14 cellular contexts compared by ENCODE assay signal in the genomic region with DNA sequence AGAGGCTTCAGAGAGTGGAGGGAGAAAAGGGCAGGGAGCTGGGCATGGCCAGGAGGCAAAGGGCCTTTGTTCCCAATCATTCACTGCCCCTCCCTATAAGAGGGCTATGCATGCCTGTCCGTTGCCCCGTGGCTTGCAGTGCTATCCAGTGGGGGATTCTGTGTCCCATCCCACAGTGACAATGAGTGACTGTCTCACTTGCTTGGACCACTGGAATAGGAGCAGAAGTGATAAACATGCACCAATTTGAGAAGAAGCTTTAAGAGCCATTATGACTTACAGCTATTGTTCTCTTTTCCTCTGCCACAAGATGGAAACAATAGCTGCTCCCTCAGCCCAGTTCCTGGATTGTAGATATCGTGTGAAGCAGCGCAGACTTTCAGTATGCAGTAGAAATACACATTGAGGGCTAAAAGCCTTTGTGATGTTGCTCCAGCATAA. TPM values are rescaled to one million over a fixed set of nuclear protein-coding genes. Genes with fewer than 3 reads are reported as not detected.
DNase-seq lines count a peak whose midpoint lies in the region; TF ChIP-seq lines count a peak whose summit lies in the region.
"Had no signal": no experiment of that assay in that cellular context is flagged by ENCODE, and none has a peak within 500 bp of the region (broad histone marks: within the 10 kb centered on the region; RNA-seq: fewer than 3 reads in every experiment).

No MANE protein-coding gene starts in this region.

- DNase-seq in H7 (peak; percentile 4), anterior cingulate cortex (lab: John Stamatoyannopoulos, UW) (peak in 39 of 58 donors; percentile 21 to 90 (median 64)), glutamatergic neuron (no peak), nucleus accumbens (lab: John Stamatoyannopoulos, UW) (peak in 50 of 56 donors; percentile 16 to 86 (median 66)), type B pancreatic cell (ENCODE audit: extremely low spot score, unreplicated experiment) (no peak), cortex of kidney (lab: John Stamatoyannopoulos, UW) (no peak), cerebellum (ENCODE audit: low spot score) (no peak)
- DNase-seq in activated naive CD4-positive, alpha-beta T cell treated with anti-CD3 and anti-CD28 coated beads for 36 hours, result no peak
- DNase-seq: activated CD8-positive, alpha-beta memory T cell treated with anti-CD3 and anti-CD28 coated beads for 24 hours; aorta; Kasumi-1; NCI-H1694 treated with DMSO at 0.1 percent for 48 hours; trophoblast cell had no signal

- H3K36me3 Mint-ChIP-seq in glutamatergic neuron (ENCODE audit: unreplicated experiment) (no peaks in the 10 kb centered on the region), type B pancreatic cell (no peaks in the 10 kb centered on the region)
- H3K36me3 Mint-ChIP-seq in activated naive CD4-positive, alpha-beta T cell treated with anti-CD3 and anti-CD28 coated beads for 36 hours (ENCODE audit: low read depth), result no peaks in the 10 kb centered on the region
- H3K36me3 Mint-ChIP-seq: WTC11 had no signal

- H3K27me3 ChIP-seq in H7 (ENCODE audit: control insufficient read depth, insufficient read depth, low read length), result no peaks in the 10 kb centered on the region

- H3K9me3 Mint-ChIP-seq in glutamatergic neuron (ENCODE audit: unreplicated experiment) (peaks cover 22% of the 10 kb centered on the region), type B pancreatic cell (no peaks in the 10 kb centered on the region)
- no peaks in the 10 kb centered on the region for H3K9me3 Mint-ChIP-seq in activated naive CD4-positive, alpha-beta T cell treated with anti-CD3 and anti-CD28 coated beads for 36 hours
- H3K9me3 Mint-ChIP-seq: WTC11 had no signal

- no peak overlapping the region for H3K4me3 ChIP-seq in H7 (ENCODE audit: insufficient read depth, low read depth, low read length)

- H3K4me1 Mint-ChIP-seq in glutamatergic neuron (ENCODE audit: low read depth, unreplicated experiment) (peaks cover 71% of the 10 kb centered on the region), type B pancreatic cell (ENCODE audit: unreplicated experiment) (peaks cover 17% of the 10 kb centered on the region)
- H3K4me1 Mint-ChIP-seq in activated naive CD4-positive, alpha-beta T cell treated with anti-CD3 and anti-CD28 coated beads for 36 hours (ENCODE audit: low read depth), result no peaks in the 10 kb centered on the region

- H3K36me3 ChIP-seq in H7 (replicated peaks; ENCODE audit: control insufficient read depth, insufficient read depth, low read length), result no peaks in the 10 kb centered on the region

- H3K27me3 Mint-ChIP-seq in glutamatergic neuron (ENCODE audit: unreplicated experiment), result peaks cover 12% of the 10 kb centered on the region
- peaks cover 25% of the 10 kb centered on the region for H3K27me3 Mint-ChIP-seq in type B pancreatic cell
- no peaks in the 10 kb centered on the region for H3K27me3 Mint-ChIP-seq in activated naive CD4-positive, alpha-beta T cell treated with anti-CD3 and anti-CD28 coated beads for 36 hours (ENCODE audit: low read depth)

- CTCF ChIA-PET in activated naive CD4-positive, alpha-beta T cell treated with anti-CD3 and anti-CD28 coated beads for 36 hours (lab: Charles Lee), result no interaction called here

- TF ChIP-seq CTCF in glutamatergic neuron (IDR thresholded peaks at IDR 0.05; ENCODE audit: partially characterized antibody, unreplicated experiment) (no peak), type B pancreatic cell (conservative IDR thresholded peaks at IDR 0.05) (no peak)

- intact Hi-C loops in activated naive CD4-positive, alpha-beta T cell treated with anti-CD3 and anti-CD28 coated beads for 36 hours (cut with micrococcal nuclease), result no loop called here

- H3K4me3 Mint-ChIP-seq in glutamatergic neuron (ENCODE audit: unreplicated experiment) (peak overlapping the region; percentile 67), type B pancreatic cell (no peak overlapping the region)
- H3K4me3 Mint-ChIP-seq in activated naive CD4-positive, alpha-beta T cell treated with anti-CD3 and anti-CD28 coated beads for 36 hours, result no peak overlapping the region
- H3K4me3 Mint-ChIP-seq: WTC11 had no signal

- H3K27ac Mint-ChIP-seq in glutamatergic neuron (ENCODE audit: unreplicated experiment), result peak overlapping the region; percentile 99
- no peak overlapping the region for H3K27ac Mint-ChIP-seq in type B pancreatic cell
- no peak overlapping the region for H3K27ac Mint-ChIP-seq in activated naive CD4-positive, alpha-beta T cell treated with anti-CD3 and anti-CD28 coated beads for 36 hours
- H3K27ac Mint-ChIP-seq: WTC11 had no signal

RNA-seq across cellular contexts. Expression of a gene that starts 39.5 kb away (rescaled TPM):
- total RNA-seq in H7 (2014; rRNA removed; shearing (Covaris generic)), result 1.9 and 2.5 TPM in 2 replicates
- total RNA-seq in glutamatergic neuron (ENCODE audit: unreplicated experiment) (76.9 TPM), type B pancreatic cell (ENCODE audit: low replicate concordance) (9.8 and 11.7 TPM in 2 replicates), cerebellum (21.7 TPM)
- 1 to 10 TPM; 4.3 to 4.7 TPM for total RNA-seq in activated naive CD4-positive, alpha-beta T cell treated with anti-CD3 and anti-CD28 coated beads for 36 hours

Comparison
In these comparisons a context has a peak if more than half of its experiments do, and no peak if none do; other contexts are left out.
1. DNase-seq: peak in H7 (single experiment), anterior cingulate cortex (39 of 58) and nucleus accumbens (50 of 56); none in glutamatergic neuron (single experiment), type B pancreatic cell (single experiment), activated naive CD4-positive, alpha-beta T cell treated with anti-CD3 and anti-CD28 coated beads for 36 hours (single experiment), cortex of kidney (single experiment) and cerebellum (single experiment).